13 cellular contexts compared by ENCODE assay signal in genomic region chr7:139094030-139094429, GRCh38. TPM values are rescaled to one million over a fixed set of nuclear protein-coding genes. Genes with fewer than 3 reads are reported as not detected.
DNase-seq lines count a peak whose midpoint lies in the region; ATAC-seq and TF ChIP-seq lines count a peak whose summit lies in the region.
"Had no signal": no experiment of that assay in that cellular context is flagged by ENCODE, and none has a peak within 500 bp of the region (broad histone marks: within the 10 kb centered on the region; RNA-seq: fewer than 3 reads in every experiment).

No MANE protein-coding gene starts in this region.

- CTCF ChIA-PET in activated CD8-positive, alpha-beta memory T cell treated with anti-CD3 and anti-CD28 coated beads, Interleukin-2, amount 10 ng/mL, durations not matched to agents 7 days and 5 days (lab: Charles Lee) = interaction anchor here (1.4 to 2.9 kb wide), 7 partner anchors 9 to 25 kb away, joined by 5 to 35 read pairs (median 15); no protein-coding TSS in a partner anchor
- CTCF ChIA-PET in Calu3 (lab: Charles Lee) = no interaction called here

- peaks cover 8 to 30% of the 10 kb centered on the region in 2 donors for H3K4me1 ChIP-seq in thyroid gland

- TF ChIP-seq CTCF in thyroid gland (IDR thresholded peaks at IDR 0.05) (no peak), Calu3 (IDR thresholded peaks at IDR 0.05; ENCODE audit: unreplicated experiment) (no peak)

- ATAC-seq in activated CD8-positive, alpha-beta memory T cell treated with anti-CD3 and anti-CD28 coated beads, Interleukin-2, amount 10 ng/mL, durations not matched to agents 7 days and 5 days = no peak
- ATAC-seq in activated T-cell treated with anti-CD3 and anti-CD28 coated beads, Interleukin-2, amount 50 U/mL, for 72 hours (replicated peaks in 1 of 2) = no peak
- ATAC-seq in memory B cell (ENCODE audit: low read depth) (no peak), HG03469 (IDR thresholded peaks at IDR 0.05; ENCODE audit: unreplicated experiment) (no peak)

- no peaks in the 10 kb centered on the region for H3K27me3 ChIP-seq in thyroid gland

- TF ChIP-seq POLR2A in thyroid gland (IDR thresholded peaks at IDR 0.05) = no peak

- no peak overlapping the region for H3K4me3 ChIP-seq in thyroid gland (replicated peaks in 1 of 3)
- H3K4me3 ChIP-seq: SK-N-MC had no signal

- H3K36me3 Mint-ChIP-seq in activated CD8-positive, alpha-beta memory T cell treated with anti-CD3 and anti-CD28 coated beads, Interleukin-2, amount 10 ng/mL, durations not matched to agents 7 days and 5 days = peaks cover 82% of the 10 kb centered on the region
- H3K36me3 Mint-ChIP-seq in activated T-cell treated with anti-CD3 and anti-CD28 coated beads, Interleukin-2, amount 50 U/mL, for 72 hours (ENCODE audit: insufficient read depth in 2 of 2) = peaks cover 13 to 29% of the 10 kb centered on the region in 2 donors
- peaks cover 12% of the 10 kb centered on the region for H3K36me3 Mint-ChIP-seq in memory B cell
- H3K36me3 Mint-ChIP-seq in Calu3 (ENCODE audit: insufficient read depth, unreplicated experiment) = peaks cover 11% of the 10 kb centered on the region

- H3K4me1 Mint-ChIP-seq in activated CD8-positive, alpha-beta memory T cell treated with anti-CD3 and anti-CD28 coated beads, Interleukin-2, amount 10 ng/mL, durations not matched to agents 7 days and 5 days = peaks cover 84% of the 10 kb centered on the region
- peaks cover 94% of the 10 kb centered on the region for H3K4me1 Mint-ChIP-seq in activated T-cell treated with anti-CD3 and anti-CD28 coated beads, Interleukin-2, amount 50 U/mL, for 72 hours (ENCODE audit: low read depth)
- peaks cover 42% of the 10 kb centered on the region for H3K4me1 Mint-ChIP-seq in memory B cell
- H3K4me1 Mint-ChIP-seq in Calu3 (ENCODE audit: low read depth, unreplicated experiment) = peaks cover 18% of the 10 kb centered on the region

- WGBS in thyroid gland, 2 donors = 74 to 77% methylated on average over 3 of the region's 3 CpGs

- H3K9me3 ChIP-seq in thyroid gland = no peaks in the 10 kb centered on the region

- H3K9me3 Mint-ChIP-seq in activated CD8-positive, alpha-beta memory T cell treated with anti-CD3 and anti-CD28 coated beads, Interleukin-2, amount 10 ng/mL, durations not matched to agents 7 days and 5 days (ENCODE audit: low read depth) = no peaks in the 10 kb centered on the region
- H3K9me3 Mint-ChIP-seq in activated T-cell treated with anti-CD3 and anti-CD28 coated beads, Interleukin-2, amount 50 U/mL, for 72 hours = peaks cover 0 to 1% of the 10 kb centered on the region in 2 donors
- H3K9me3 Mint-ChIP-seq in memory B cell (no peaks in the 10 kb centered on the region), Calu3 (ENCODE audit: low read depth, unreplicated experiment) (no peaks in the 10 kb centered on the region)

- H3K36me3 ChIP-seq in thyroid gland = peaks cover 0 to 4% of the 10 kb centered on the region in 2 donors

- peak overlapping the region in 2 of 3 donors; percentile 38 to 47 for H3K27ac ChIP-seq in thyroid gland
- H3K27ac ChIP-seq: SK-N-MC had no signal

- intact Hi-C loops in thyroid gland (cut with DNase I) (no loop called here), Calu3 (cut with micrococcal nuclease; ENCODE audit: unreplicated experiment) (no loop called here)

- H3K27ac Mint-ChIP-seq in activated CD8-positive, alpha-beta memory T cell treated with anti-CD3 and anti-CD28 coated beads, Interleukin-2, amount 10 ng/mL, durations not matched to agents 7 days and 5 days = peak overlapping the region; percentile 96
- H3K27ac Mint-ChIP-seq in activated T-cell treated with anti-CD3 and anti-CD28 coated beads, Interleukin-2, amount 50 U/mL, for 72 hours = peak overlapping the region; percentile 85
- H3K27ac Mint-ChIP-seq in memory B cell = peak overlapping the region; percentile 86
- no peak overlapping the region for H3K27ac Mint-ChIP-seq in Calu3 (ENCODE audit: unreplicated experiment)

- no peaks in the 10 kb centered on the region for H3K27me3 Mint-ChIP-seq in activated CD8-positive, alpha-beta memory T cell treated with anti-CD3 and anti-CD28 coated beads, Interleukin-2, amount 10 ng/mL, durations not matched to agents 7 days and 5 days
- no peaks in the 10 kb centered on the region for H3K27me3 Mint-ChIP-seq in activated T-cell treated with anti-CD3 and anti-CD28 coated beads, Interleukin-2, amount 50 U/mL, for 72 hours (ENCODE audit: low read depth)
- no peaks in the 10 kb centered on the region for H3K27me3 Mint-ChIP-seq in memory B cell
- H3K27me3 Mint-ChIP-seq in Calu3 (ENCODE audit: unreplicated experiment) = no peaks in the 10 kb centered on the region

- peak overlapping the region; percentile 81 for H3K4me3 Mint-ChIP-seq in activated CD8-positive, alpha-beta memory T cell treated with anti-CD3 and anti-CD28 coated beads, Interleukin-2, amount 10 ng/mL, durations not matched to agents 7 days and 5 days
- H3K4me3 Mint-ChIP-seq in activated T-cell treated with anti-CD3 and anti-CD28 coated beads, Interleukin-2, amount 50 U/mL, for 72 hours = peak overlapping the region; percentile 85 to 86
- H3K4me3 Mint-ChIP-seq in memory B cell (peak overlapping the region; percentile 79), Calu3 (ENCODE audit: low read depth, unreplicated experiment) (no peak overlapping the region)

- BruUV-seq in Calu3 (replicated peaks; lab: Mats Ljungman, UMichigan) = no TSS peak

- DNase-seq in activated CD8-positive, alpha-beta memory T cell treated with anti-CD3 and anti-CD28 coated beads, Interleukin-2, amount 10 ng/mL, durations not matched to agents 7 days and 5 days = no peak
- DNase-seq in activated CD8-positive, alpha-beta memory T cell treated with anti-CD3 and anti-CD28 coated beads, Interleukin-2, amount 50 U/mL, for 48 hours = no peak
- no peak for DNase-seq in activated T-cell treated with anti-CD3 and anti-CD28 coated beads, Interleukin-2, amount 50 U/mL, for 72 hours
- no peak for DNase-seq in memory B cell (ENCODE audit: low spot score in 2 of 2)
- no peak for DNase-seq in thyroid gland
- no peak for DNase-seq in Calu3
- no peak for DNase-seq in middle frontal gyrus (ENCODE audit: extremely low spot score, low spot score)
- DNase-seq: DMS79, hypothalamus, KBM-7, NCI-H187 treated with DMSO at 0.1 percent for 48 hours had no signal

RNA-seq across cellular contexts. Expression of gene ZC3HAV1, which starts 15.5 kb away (rescaled TPM):
- total RNA-seq in activated CD8-positive, alpha-beta memory T cell treated with anti-CD3 and anti-CD28 coated beads, Interleukin-2, amount 10 ng/mL, durations not matched to agents 7 days and 5 days = 100 to 1,000 TPM; 125 to 139 TPM
- 100 to 1,000 TPM in 1 of 2 donors, 10 to 100 TPM in 1; 78.1 to 114 TPM for total RNA-seq in activated T-cell treated with anti-CD3 and anti-CD28 coated beads, Interleukin-2, amount 50 U/mL, for 72 hours
- total RNA-seq in thyroid gland (10 to 100 TPM; 43.4 to 59.7 (median 50.2) TPM), Calu3 (2022) (63.4 and 101 TPM in 2 replicates)

RNA-seq across cellular contexts. Expression of gene ZC3HAV1L, which starts 58.2 kb away (rescaled TPM):
- total RNA-seq in activated CD8-positive, alpha-beta memory T cell treated with anti-CD3 and anti-CD28 coated beads, Interleukin-2, amount 10 ng/mL, durations not matched to agents 7 days and 5 days = 10 to 100 TPM; 15.7 to 17.9 TPM
- total RNA-seq in activated T-cell treated with anti-CD3 and anti-CD28 coated beads, Interleukin-2, amount 50 U/mL, for 72 hours = 1 to 10 TPM; 6.3 to 9.8 TPM
- total RNA-seq in thyroid gland = 10 to 100 TPM; 31.7 to 73.7 (median 45.5) TPM
- 13.7 and 15.0 TPM in 2 replicates for total RNA-seq in Calu3 (2022)
